ENCODE assay signal across 8 cellular contexts in the genomic region with DNA sequence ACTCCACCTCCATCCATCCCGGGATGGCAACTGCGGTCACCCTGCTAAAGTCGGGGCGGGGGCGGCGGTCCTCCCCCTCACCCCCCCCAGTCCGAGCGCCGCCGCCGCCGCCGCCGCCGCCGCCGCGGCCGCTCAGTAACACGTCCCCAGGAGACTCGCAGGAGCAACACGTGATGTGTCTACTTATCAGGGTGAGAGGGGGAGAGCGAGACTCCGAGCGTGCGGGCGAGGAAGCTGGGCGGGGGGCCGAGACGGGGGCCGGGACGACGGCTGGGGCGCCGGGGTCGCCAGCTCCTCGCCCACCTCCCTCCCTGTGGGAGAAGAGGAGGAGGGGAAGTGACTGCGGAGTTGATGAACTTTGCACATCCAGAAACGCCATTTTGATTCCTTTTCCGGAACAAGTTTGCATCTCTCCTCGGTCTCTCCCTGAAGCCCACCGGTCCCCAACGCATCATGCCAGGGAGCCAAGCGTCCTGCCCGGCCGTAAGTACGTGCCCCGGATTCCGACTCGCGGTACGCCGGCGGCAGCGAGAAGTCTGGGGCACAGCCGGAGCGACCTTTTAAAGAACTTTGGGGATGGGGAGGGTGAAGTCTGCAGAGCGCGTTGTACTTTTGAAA. TPM values are rescaled to one million over a fixed set of nuclear protein-coding genes. Genes with fewer than 3 reads are reported as not detected.
DNase-seq lines count a peak whose midpoint lies in the region; ATAC-seq and TF ChIP-seq lines count a peak whose summit lies in the region.

A gene with protein sequence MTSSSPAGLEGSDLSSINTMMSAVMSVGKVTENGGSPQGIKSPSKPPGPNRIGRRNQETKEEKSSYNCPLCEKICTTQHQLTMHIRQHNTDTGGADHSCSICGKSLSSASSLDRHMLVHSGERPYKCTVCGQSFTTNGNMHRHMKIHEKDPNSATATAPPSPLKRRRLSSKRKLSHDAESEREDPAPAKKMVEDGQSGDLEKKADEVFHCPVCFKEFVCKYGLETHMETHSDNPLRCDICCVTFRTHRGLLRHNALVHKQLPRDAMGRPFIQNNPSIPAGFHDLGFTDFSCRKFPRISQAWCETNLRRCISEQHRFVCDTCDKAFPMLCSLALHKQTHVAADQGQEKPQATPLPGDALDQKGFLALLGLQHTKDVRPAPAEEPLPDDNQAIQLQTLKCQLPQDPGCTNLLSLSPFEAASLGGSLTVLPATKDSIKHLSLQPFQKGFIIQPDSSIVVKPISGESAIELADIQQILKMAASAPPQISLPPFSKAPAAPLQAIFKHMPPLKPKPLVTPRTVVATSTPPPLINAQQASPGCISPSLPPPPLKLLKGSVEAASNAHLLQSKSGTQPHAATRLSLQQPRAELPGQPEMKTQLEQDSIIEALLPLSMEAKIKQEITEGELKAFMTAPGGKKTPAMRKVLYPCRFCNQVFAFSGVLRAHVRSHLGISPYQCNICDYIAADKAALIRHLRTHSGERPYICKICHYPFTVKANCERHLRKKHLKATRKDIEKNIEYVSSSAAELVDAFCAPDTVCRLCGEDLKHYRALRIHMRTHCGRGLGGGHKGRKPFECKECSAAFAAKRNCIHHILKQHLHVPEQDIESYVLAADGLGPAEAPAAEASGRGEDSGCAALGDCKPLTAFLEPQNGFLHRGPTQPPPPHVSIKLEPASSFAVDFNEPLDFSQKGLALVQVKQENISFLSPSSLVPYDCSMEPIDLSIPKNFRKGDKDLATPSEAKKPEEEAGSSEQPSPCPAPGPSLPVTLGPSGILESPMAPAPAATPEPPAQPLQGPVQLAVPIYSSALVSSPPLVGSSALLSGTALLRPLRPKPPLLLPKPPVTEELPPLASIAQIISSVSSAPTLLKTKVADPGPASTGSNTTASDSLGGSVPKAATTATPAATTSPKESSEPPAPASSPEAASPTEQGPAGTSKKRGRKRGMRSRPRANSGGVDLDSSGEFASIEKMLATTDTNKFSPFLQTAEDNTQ (N-terminal part only) (plus strand): TSS at position 384 of the 618 bp plus-strand sequence. CDS start 73,951 bp downstream, outside the sequence.

- H3K4me2 ChIP-seq in DOHH2 (ENCODE audit: low read length): peak within 1 kb of the TSS; percentile 92
- peak within 1 kb of the TSS; percentile 68 for H3K4me2 ChIP-seq in SU-DHL-6 (ENCODE audit: low read depth, low read length, poor library complexity, severe bottlenecking)

- H3K9me2 ChIP-seq in DOHH2 (replicated peaks; ENCODE audit: control insufficient read depth, low read length): no peaks in the 10 kb centered on the region
- H3K9me2 ChIP-seq in SU-DHL-6 (replicated peaks; ENCODE audit: insufficient read depth, low read length): no peaks in the 10 kb centered on the region

- no peaks in the 10 kb centered on the region for H3K27me3 Mint-ChIP-seq in IgD-negative memory B cell

- peak within 1 kb of the TSS; percentile 100 for H3K4me3 ChIP-seq in DOHH2 (ENCODE audit: low read length)
- peak within 1 kb of the TSS; percentile 90 for H3K4me3 ChIP-seq in SU-DHL-6 (ENCODE audit: insufficient read depth, low read length, poor library complexity, severe bottlenecking)
- H3K4me3 ChIP-seq in adipocyte (ENCODE audit: low read length): peak within 1 kb of the TSS; percentile 100
- H3K4me3 ChIP-seq in heart left ventricle: peak within 1 kb of the TSS; percentile 71 to 99 (median 96)

- H3F3A ChIP-seq in DOHH2 (ENCODE audit: control insufficient read depth, insufficient read depth): peaks cover 25% of the 10 kb centered on the region
- peaks cover 11% of the 10 kb centered on the region for H3F3A ChIP-seq in SU-DHL-6 (ENCODE audit: insufficient read depth)

- WGBS in heart left ventricle, 4 donors: 0 to 2% (median 0%) methylated on average over 34 to 59 of the region's 59 CpGs

- peaks cover 27 to 34% (median 28%) of the 10 kb centered on the region in 3 donors for H3K4me1 Mint-ChIP-seq in IgD-negative memory B cell

- H3K9me3 ChIP-seq in DOHH2 (ENCODE audit: control insufficient read depth, insufficient read depth, low read length): no peaks in the 10 kb centered on the region
- no peaks in the 10 kb centered on the region for H3K9me3 ChIP-seq in SU-DHL-6 (ENCODE audit: insufficient read depth, low read length)
- H3K9me3 ChIP-seq in adipocyte (ENCODE audit: control insufficient read depth, low read length): no peaks in the 10 kb centered on the region
- no peaks in the 10 kb centered on the region for H3K9me3 ChIP-seq in heart left ventricle

- ATAC-seq in GM21528 (IDR thresholded peaks at IDR 0.05; ENCODE audit: low FRiP score, unreplicated experiment): peak; percentile 60
- ATAC-seq in heart left ventricle: peak in 3 of 4 donors; percentile 69 to 77 (median 77)

- H4K20me1 ChIP-seq in DOHH2 (ENCODE audit: control insufficient read depth, insufficient read depth, low read depth, low read length) (peaks cover 14% of the 10 kb centered on the region; the same call in 1 of the 2 replicates), SU-DHL-6 (ENCODE audit: low read depth, low read length) (peaks cover 25% of the 10 kb centered on the region)

- TF ChIP-seq CTCF in DOHH2 (IDR thresholded peaks at IDR 0.05; ENCODE audit: low read depth, low read length, poor library complexity, severe bottlenecking) (no peak), SU-DHL-6 (IDR thresholded peaks at IDR 0.05; ENCODE audit: insufficient read depth, low read length, poor library complexity, severe bottlenecking) (no peak), heart left ventricle (IDR thresholded peaks at IDR 0.05) (no peak)

- DNase-seq in adipocyte (ENCODE audit: low read depth): peak; percentile 82
- DNase-seq in heart left ventricle: peak; percentile 69 to 79 (median 77)
- no peak for DNase-seq in pulmonary artery endothelial cell (ENCODE audit: low read depth, low spot score)
- DNase-seq in cortex of kidney (lab: John Stamatoyannopoulos, UW): no peak

- H3K27me3 ChIP-seq in DOHH2 (ENCODE audit: control insufficient read depth, low read length) (no peaks in the 10 kb centered on the region), SU-DHL-6 (ENCODE audit: low read length) (no peaks in the 10 kb centered on the region), adipocyte (replicated peaks; ENCODE audit: control insufficient read depth, insufficient read depth, low read length) (no peaks in the 10 kb centered on the region), heart left ventricle (no peaks in the 10 kb centered on the region)

- peak within 1 kb of the TSS; percentile 94 for H2AFZ ChIP-seq in SU-DHL-6 (ENCODE audit: low read depth, low read length, severe bottlenecking)

- H3K36me3 Mint-ChIP-seq in IgD-negative memory B cell: no peaks in the 10 kb centered on the region

- H3K79me2 ChIP-seq in DOHH2 (ENCODE audit: control insufficient read depth, low read length) (peaks cover 50% of the 10 kb centered on the region), SU-DHL-6 (ENCODE audit: insufficient read depth, low read length) (no peaks in the 10 kb centered on the region; the same call in 1 of the 2 replicates)

- H3K27ac Mint-ChIP-seq in IgD-negative memory B cell: peak within 1 kb of the TSS; percentile 85 to 96 (median 96)

- H3K9me3 Mint-ChIP-seq in IgD-negative memory B cell: no peaks in the 10 kb centered on the region

- H3K36me3 ChIP-seq in DOHH2 (ENCODE audit: control insufficient read depth, low read length): peaks cover 7% of the 10 kb centered on the region
- no peaks in the 10 kb centered on the region for H3K36me3 ChIP-seq in SU-DHL-6 (ENCODE audit: low read length)
- H3K36me3 ChIP-seq in adipocyte (ENCODE audit: control insufficient read depth, insufficient read depth, low read length, severe bottlenecking): no peaks in the 10 kb centered on the region
- H3K36me3 ChIP-seq in heart left ventricle: no peaks in the 10 kb centered on the region

- peak within 1 kb of the TSS; percentile 92 to 98 (median 96) for H3K4me3 Mint-ChIP-seq in IgD-negative memory B cell

- H3K4me1 ChIP-seq in DOHH2 (ENCODE audit: control insufficient read depth, low read length) (peaks cover 42% of the 10 kb centered on the region), adipocyte (ENCODE audit: control insufficient read depth, insufficient read depth, low read length) (peaks cover 20% of the 10 kb centered on the region), heart left ventricle (peaks cover 0 to 44% (median 29%) of the 10 kb centered on the region in 12 donors)

- H3K27ac ChIP-seq in DOHH2 (ENCODE audit: low read depth, low read length) (peak within 1 kb of the TSS; percentile 59), SU-DHL-6 (ENCODE audit: low read depth, low read length) (peak within 1 kb of the TSS; percentile 1; the same call in 1 of the 2 replicates), heart left ventricle (peak within 1 kb of the TSS; percentile 88 to 99 (median 96))

- intact Hi-C loops in heart left ventricle (cut with DNase I): loop anchor here in 8 of 10 donors (2.0 to 10.0 kb wide), 17 partner anchors 33 to 433 kb away; no protein-coding TSS in a partner anchor

- H3K9ac ChIP-seq in SU-DHL-6 (ENCODE audit: low read length) (peak within 1 kb of the TSS; percentile 66), adipocyte (ENCODE audit: low read length) (peak within 1 kb of the TSS; percentile 98)

- peak in 1 of 2 donors; percentile 29 for TF ChIP-seq POLR2A in heart left ventricle (IDR thresholded peaks at IDR 0.05)

RNA-seq across cellular contexts. Expression of the gene that starts here (rescaled TPM):
- polyA plus RNA-seq in IgD-negative memory B cell: 6.1 TPM
- 10 to 100 TPM; 28.6 to 49.4 (median 40.1) TPM for total RNA-seq in heart left ventricle
- polyA plus RNA-seq in heart left ventricle: 1 to 10 TPM; 8.7 to 9.1 TPM
- total RNA-seq in pulmonary artery endothelial cell: 13.5 and 14.2 TPM in 2 replicates

Comparison
In these comparisons a context has a peak if more than half of its experiments do, and no peak if none do; other contexts are left out.
1. H3K27ac ChIP-seq: peak in every context shown above with its lines; median percentile 96 in heart left ventricle; 59 in DOHH2; 1 in SU-DHL-6.
2. DNase-seq: peak in adipocyte (single experiment) and heart left ventricle (5 of 5); none in pulmonary artery endothelial cell (single experiment) and cortex of kidney (single experiment).
3. Peak in every context shown above with its lines, with median percentiles within 50 percentile points of each other: H3K4me3 ChIP-seq.